ENCODE assay signal across 19 cellular contexts in the genomic region with DNA sequence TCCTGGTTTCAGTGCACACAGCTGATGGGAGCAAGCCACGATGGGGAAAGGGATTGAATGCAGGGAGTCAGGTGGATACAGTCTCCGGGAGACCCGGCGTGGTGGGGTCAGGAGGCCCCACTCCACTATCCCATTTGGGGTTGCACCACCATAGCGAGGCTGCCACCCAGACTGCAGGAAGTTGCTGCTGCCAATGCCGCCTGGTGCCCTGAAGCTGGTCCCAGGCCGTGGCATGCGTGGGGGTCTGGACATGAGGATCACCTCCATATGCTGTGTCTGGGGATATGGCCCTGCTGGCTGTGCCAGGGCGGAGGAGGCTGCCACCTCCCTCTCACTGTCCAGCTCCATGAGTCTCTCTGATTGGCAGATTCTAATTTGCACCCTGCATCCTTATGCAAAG. TPM values are rescaled to one million over a fixed set of nuclear protein-coding genes. Genes with fewer than 3 reads are reported as not detected.
"Had no signal": no experiment of that assay in that cellular context is flagged by ENCODE, and none has a peak within 500 bp of the region (broad histone marks: within the 10 kb centered on the region; RNA-seq: fewer than 3 reads in every experiment).

No MANE protein-coding gene starts in this region.

- H3K4me3 ChIP-seq: colonic mucosa, esophagus squamous epithelium, gastroesophageal sphincter, lung, stomach, thoracic aorta, uterus had no signal

- H3K9me3 ChIP-seq: colonic mucosa, esophagus squamous epithelium, gastroesophageal sphincter, stomach, thoracic aorta, uterus had no signal

- H3K27ac Mint-ChIP-seq: immature natural killer cell, nephron, type B pancreatic cell had no signal

- H3K9me3 Mint-ChIP-seq: immature natural killer cell, naive B cell, nephron, type B pancreatic cell had no signal

- ATAC-seq: gastroesophageal sphincter, left colon had no signal

- H3K4me3 Mint-ChIP-seq: immature natural killer cell, naive B cell, nephron, type B pancreatic cell had no signal

- DNase-seq: cerebellar nuclear complex; colonic mucosa; dermis blood vessel endothelial cell; esophagus squamous epithelium; foreskin fibroblast; glutamatergic neuron; immature natural killer cell; left colon; mesendoderm; naive B cell; stimulated activated naive CD4-positive, alpha-beta T cell; stomach; substantia nigra; uterus had no signal

- H3K4me1 Mint-ChIP-seq: immature natural killer cell, naive B cell had no signal

- H3K27me3 Mint-ChIP-seq: naive B cell, type B pancreatic cell had no signal

- H3K27ac ChIP-seq: colonic mucosa, esophagus squamous epithelium, stomach, thoracic aorta, uterus had no signal

- H3K36me3 ChIP-seq: colonic mucosa, esophagus squamous epithelium, uterus had no signal

- H3K27me3 ChIP-seq: colonic mucosa, gastroesophageal sphincter, stomach, uterus had no signal

- H3K4me1 ChIP-seq: colonic mucosa had no signal

RNA-seq across cellular contexts. Expression of gene COL5A1, which starts 45.3 kb away (rescaled TPM):
- polyA plus RNA-seq: immature natural killer cell had no signal
